8 cellular contexts compared by ENCODE assay signal in the genomic region with DNA sequence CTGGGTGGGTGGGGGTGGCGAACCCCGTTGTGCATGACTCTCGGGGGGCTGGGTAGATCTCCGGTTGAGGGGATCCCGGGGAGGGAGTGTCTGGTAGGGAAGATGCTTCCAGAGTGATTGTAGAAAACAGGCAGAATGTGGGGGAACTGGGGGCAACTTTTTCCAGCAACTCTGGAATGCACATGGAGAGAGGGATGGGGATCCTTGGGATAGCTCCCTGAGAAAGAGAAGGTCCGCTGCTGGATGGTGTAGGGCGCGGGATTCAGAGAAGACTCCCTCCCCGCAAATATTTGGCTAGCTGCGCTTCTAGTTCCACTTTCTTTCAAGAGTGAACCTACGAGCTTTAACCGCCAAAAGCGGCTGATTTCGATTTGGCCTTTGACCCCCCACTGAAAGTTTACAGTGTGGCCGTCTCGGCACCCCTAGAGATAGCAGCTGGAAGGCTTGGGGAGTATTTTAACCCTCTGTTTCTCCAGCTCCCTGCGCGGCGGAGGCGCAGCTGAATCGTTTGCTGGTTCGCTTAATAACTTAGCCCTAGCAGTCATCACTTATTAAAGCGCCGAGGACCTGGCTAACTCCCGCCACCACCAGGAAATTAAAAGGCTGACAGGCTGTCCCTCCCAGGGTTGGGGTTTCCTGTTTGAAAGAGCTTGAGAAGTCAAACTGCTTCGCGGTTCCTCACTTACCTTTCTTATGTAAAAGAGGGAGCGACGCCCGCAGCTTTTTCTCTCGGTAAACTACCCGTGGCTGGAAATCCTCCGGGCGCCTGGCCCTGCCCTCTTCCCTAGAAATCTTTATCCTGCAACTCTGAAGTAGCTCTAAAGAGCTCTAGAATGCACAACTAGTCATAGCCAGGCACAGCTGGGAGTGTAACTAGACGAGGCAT. TPM values are rescaled to one million over a fixed set of nuclear protein-coding genes. Genes with fewer than 3 reads are reported as not detected.
DNase-seq lines count a peak whose midpoint lies in the region; ATAC-seq and TF ChIP-seq lines count a peak whose summit lies in the region.

No MANE protein-coding gene starts in this region.

- ATAC-seq in GM18907 (IDR thresholded peaks at IDR 0.05; ENCODE audit: unreplicated experiment) (peak; percentile 93), HG03108 (IDR thresholded peaks at IDR 0.05; ENCODE audit: unreplicated experiment) (peak; percentile 91), left lung (peak; percentile 81)
- ATAC-seq in activated CD4-positive, alpha-beta T cell treated with anti-CD3 and anti-CD28 coated beads for 36 hours = peak; percentile 66

- CTCF ChIA-PET in activated CD4-positive, alpha-beta T cell treated with anti-CD3 and anti-CD28 coated beads for 36 hours (lab: Charles Lee) = interaction anchor here (0.5 to 1.7 kb wide), 24 partner anchors 9 to 1890 kb away, joined by 3 to 10 read pairs (median 4); no protein-coding TSS in a partner anchor

- H3K27ac ChIP-seq in left lung = peak overlapping the region; percentile 86 to 95

- H3K9me3 ChIP-seq in left lung = no peaks in the 10 kb centered on the region

- H3K36me3 ChIP-seq in left lung = no peaks in the 10 kb centered on the region

- H3K27me3 ChIP-seq in left lung = peaks cover 0 to 30% of the 10 kb centered on the region in 2 donors

- peak overlapping the region; percentile 82 for H3K4me3 Mint-ChIP-seq in activated CD4-positive, alpha-beta T cell treated with anti-CD3 and anti-CD28 coated beads for 36 hours
- H3K4me3 Mint-ChIP-seq in dendritic cell treated with granulocyte-macrophage colony-stimulating factor and Interleukin-4, amounts not matched to agents 40 ng/mL and 50 ng/mL, for 4 days = peak overlapping the region; percentile 72

- TF ChIP-seq CTCF in AG09319 (IDR thresholded peaks at IDR 0.05; ENCODE audit: low read depth, low read length) (peak; percentile 63), left lung (IDR thresholded peaks at IDR 0.05) (peak; percentile 32 to 43)

- H3K9me3 Mint-ChIP-seq in activated CD4-positive, alpha-beta T cell treated with anti-CD3 and anti-CD28 coated beads for 36 hours (ENCODE audit: low read depth) = no peaks in the 10 kb centered on the region
- H3K9me3 Mint-ChIP-seq in dendritic cell treated with granulocyte-macrophage colony-stimulating factor and Interleukin-4, amounts not matched to agents 40 ng/mL and 50 ng/mL, for 4 days = no peaks in the 10 kb centered on the region

- no peaks in the 10 kb centered on the region for H3K36me3 Mint-ChIP-seq in activated CD4-positive, alpha-beta T cell treated with anti-CD3 and anti-CD28 coated beads for 36 hours (ENCODE audit: low read depth)
- no peaks in the 10 kb centered on the region for H3K36me3 Mint-ChIP-seq in dendritic cell treated with granulocyte-macrophage colony-stimulating factor and Interleukin-4, amounts not matched to agents 40 ng/mL and 50 ng/mL, for 4 days (ENCODE audit: low read depth)

- peaks cover 14 to 29% of the 10 kb centered on the region in 2 donors for H3K4me1 ChIP-seq in left lung

- DNase-seq in AG09319 (ENCODE audit: extremely low read depth, low read depth) (peak; percentile 72), NCI-H226 (peak; percentile 80), left lung (peak; percentile 75 to 80)
- peak; percentile 66 for DNase-seq in activated CD4-positive, alpha-beta T cell treated with anti-CD3 and anti-CD28 coated beads for 36 hours
- DNase-seq in stimulated activated CD4-positive, alpha-beta T cell treated with anti-CD3 and anti-CD28 coated beads, Interleukin-4, amount 100 ng/mL, for 1 hour = peak; percentile 16

- H3K27ac Mint-ChIP-seq in activated CD4-positive, alpha-beta T cell treated with anti-CD3 and anti-CD28 coated beads for 36 hours = peak overlapping the region; percentile 29
- H3K27ac Mint-ChIP-seq in dendritic cell treated with granulocyte-macrophage colony-stimulating factor and Interleukin-4, amounts not matched to agents 40 ng/mL and 50 ng/mL, for 4 days = peak overlapping the region; percentile 16

- POLR2A ChIA-PET in activated CD4-positive, alpha-beta T cell treated with anti-CD3 and anti-CD28 coated beads for 36 hours (lab: Charles Lee) = interaction anchor here (1.5 kb wide), 1 partner anchor 99 kb away, joined by 3 read pairs; no protein-coding TSS in a partner anchor

- H3K4me3 ChIP-seq in left lung = peak overlapping the region; percentile 56 to 60

- H3K4me1 Mint-ChIP-seq in activated CD4-positive, alpha-beta T cell treated with anti-CD3 and anti-CD28 coated beads for 36 hours = peaks cover 11% of the 10 kb centered on the region
- peaks cover 22% of the 10 kb centered on the region for H3K4me1 Mint-ChIP-seq in dendritic cell treated with granulocyte-macrophage colony-stimulating factor and Interleukin-4, amounts not matched to agents 40 ng/mL and 50 ng/mL, for 4 days (ENCODE audit: low read depth)

- peaks cover 36% of the 10 kb centered on the region for H3K27me3 Mint-ChIP-seq in activated CD4-positive, alpha-beta T cell treated with anti-CD3 and anti-CD28 coated beads for 36 hours
- H3K27me3 Mint-ChIP-seq in dendritic cell treated with granulocyte-macrophage colony-stimulating factor and Interleukin-4, amounts not matched to agents 40 ng/mL and 50 ng/mL, for 4 days = peaks cover 54% of the 10 kb centered on the region

- intact Hi-C loops in activated CD4-positive, alpha-beta T cell treated with anti-CD3 and anti-CD28 coated beads for 36 hours (cut with DNase I, micrococcal nuclease) = loop anchor here (1.0 to 5.0 kb wide), 3 partner anchors 143 to 191 kb away; no protein-coding TSS in a partner anchor
- intact Hi-C loops in dendritic cell treated with granulocyte-macrophage colony-stimulating factor and Interleukin-4, amounts not matched to agents 40 ng/mL and 50 ng/mL, for 4 days (cut with micrococcal nuclease) = loop anchor here (2.0 to 5.0 kb wide), 2 partner anchors 107 to 143 kb away; no protein-coding TSS in a partner anchor
- intact Hi-C loops in left lung (cut with DNase I) = loop anchor here in 1 of 2 donors (10.0 kb wide), 2 partner anchors 55 to 105 kb away; no protein-coding TSS in a partner anchor

RNA-seq across cellular contexts. Expression of gene PHLDB2, which starts 1.2 kb away (rescaled TPM):
- under 1 TPM; 0.75 to 0.81 TPM for total RNA-seq in activated CD4-positive, alpha-beta T cell treated with anti-CD3 and anti-CD28 coated beads for 36 hours
- 10 to 100 TPM; 38.0 to 43.9 TPM for total RNA-seq in left lung

Comparison
In these comparisons a context has a peak if more than half of its experiments do, and no peak if none do; other contexts are left out.
1. Peak in every context shown above with its lines: DNase-seq, ATAC-seq, H3K4me3 ChIP-seq and H3K27ac ChIP-seq.
2. DNase-seq: peak in every context shown above with its lines; median percentile 80 in NCI-H226; 78 in left lung; 72 in AG09319; 66 in activated CD4-positive, alpha-beta T cell treated with anti-CD3 and anti-CD28 coated beads for 36 hours; 16 in stimulated activated CD4-positive, alpha-beta T cell treated with anti-CD3 and anti-CD28 coated beads, Interleukin-4, amount 100 ng/mL, for 1 hour.
3. RNA of gene PHLDB2, which starts 1.2 kb away (total RNA-seq): 38.0 to 43.9 TPM in left lung; 0.75 to 0.81 TPM in activated CD4-positive, alpha-beta T cell treated with anti-CD3 and anti-CD28 coated beads for 36 hours; every median in the first group is over 10 times any median in the second.